In genomic region chr10:133394801-133395221, GRCh38 we compare ENCODE assay signal across 1 cellular context.
TF ChIP-seq lines count a peak whose summit lies in the region.

No MANE protein-coding gene starts in this region.

TF ChIP-seq in K562, 482 proteins besides CTCF, POLR2A, EP300 and RAD21:
- TF ChIP-seq ZNF384 (IDR thresholded peaks at IDR 0.05; ENCODE audit: low read depth, low read length) (no peak), CREB3 (tag; conservative IDR thresholded peaks at IDR 0.05; ENCODE audit: low read depth) (0 out of 2 replicates have a peak, but pooled peaks have one; percentile 21), ZBTB34 (CRISPR knock-in tag; IDR thresholded peaks at IDR 0.05) (no peak), HMBOX1 (IDR thresholded peaks at IDR 0.05) (peak; percentile 28; the same call in 1 of the 2 replicates), ZFX (CRISPR knock-in tag; IDR thresholded peaks at IDR 0.05) (peak; percentile 8; the same call in 1 of the 2 replicates), CREM (IDR thresholded peaks at IDR 0.05; ENCODE audit: low read depth) (peak; percentile 17; the same call in 1 of the 2 replicates), TFE3 (CRISPR knock-in tag; IDR thresholded peaks at IDR 0.05) (0 out of 2 replicates have a peak, but pooled peaks have one; percentile 30)
